Comparison of ENCODE assay signal across 8 cellular contexts in the genomic region with DNA sequence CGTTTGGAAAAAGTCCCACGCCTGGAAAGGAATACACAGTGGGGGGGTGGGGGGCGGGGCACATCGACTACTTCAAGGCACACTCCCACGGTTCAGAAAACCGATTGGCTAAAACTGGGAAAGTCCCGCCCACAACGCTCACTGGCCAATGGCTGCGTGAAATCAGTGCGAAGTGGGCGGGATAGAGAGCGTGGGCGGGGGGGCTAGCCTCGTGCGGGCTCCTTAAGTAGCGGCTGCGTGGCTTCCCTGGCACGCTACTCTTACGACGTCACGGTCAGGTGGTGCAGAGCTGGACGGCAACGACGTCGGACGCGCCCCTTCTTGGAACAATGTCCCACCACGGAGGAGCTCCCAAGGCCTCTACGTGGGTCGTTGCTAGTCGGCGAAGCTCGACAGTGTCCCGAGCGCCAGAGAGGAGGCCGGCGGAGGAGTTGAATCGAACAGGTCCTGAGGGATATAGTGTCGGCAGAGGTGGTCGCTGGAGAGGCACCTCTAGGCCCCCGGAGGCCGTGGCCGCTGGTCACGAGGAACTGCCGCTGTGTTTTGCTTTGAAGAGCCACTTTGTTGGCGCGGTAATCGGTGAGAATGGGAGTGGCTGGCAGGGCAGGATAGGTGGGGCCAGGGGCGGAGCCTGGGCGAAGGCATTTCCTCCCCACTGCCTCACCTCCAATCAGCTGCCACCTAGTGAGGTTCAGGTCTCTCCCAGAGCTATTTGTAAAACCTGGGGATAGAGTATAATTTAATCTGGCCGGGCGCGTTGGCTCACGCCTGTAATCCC. TPM values are rescaled to one million over a fixed set of nuclear protein-coding genes. Genes with fewer than 3 reads are reported as not detected.
DNase-seq lines count a peak whose midpoint lies in the region; ATAC-seq and TF ChIP-seq lines count a peak whose summit lies in the region.

DDX43 (plus strand) TSS at position 252 of the 778 bp plus-strand sequence; CDS start at position 330, 78 bp downstream.

- H3K4me3 ChIP-seq in DOHH2 (ENCODE audit: low read length), result peak within 1 kb of the TSS; percentile 76

- no peaks in the 10 kb centered on the region for H3K36me3 ChIP-seq in DOHH2 (ENCODE audit: control insufficient read depth, low read length)

- TF ChIP-seq CTCF in DOHH2 (IDR thresholded peaks at IDR 0.05; ENCODE audit: low read depth, low read length, poor library complexity, severe bottlenecking) (no peak), chondrocyte (IDR thresholded peaks at IDR 0.05) (no peak)

- peak; percentile 72 for DNase-seq in NCI-H2171 (lab: John Stamatoyannopoulos, UW)
- DNase-seq in activated naive CD8-positive, alpha-beta T cell treated with anti-CD3 and anti-CD28 coated beads, Interleukin-2, amount 50 U/mL, for 24 hours, result peak; percentile 34
- DNase-seq in left colon, result peak; percentile 44 to 54
- peak; percentile 13 for DNase-seq in stimulated activated naive CD4-positive, alpha-beta T cell treated with Interleukin-2 at 50 U/mL for 16 hours (lab: John Stamatoyannopoulos, UW)
- DNase-seq in NCI-H1105 treated with DMSO at 0.1 percent for 48 hours (lab: John Stamatoyannopoulos, UW), result no peak
- no peak for DNase-seq in chondrocyte (ENCODE audit: low spot score)
- no peak for DNase-seq in cortex of kidney (lab: John Stamatoyannopoulos, UW)

- H3K9me3 Mint-ChIP-seq in activated naive CD8-positive, alpha-beta T cell treated with anti-CD3 and anti-CD28 coated beads, Interleukin-2, amount 50 U/mL, for 24 hours, result no peaks in the 10 kb centered on the region
- H3K9me3 Mint-ChIP-seq in chondrocyte (ENCODE audit: low read depth), result no peaks in the 10 kb centered on the region

- no peaks in the 10 kb centered on the region for H3K79me2 ChIP-seq in DOHH2 (ENCODE audit: control insufficient read depth, low read length)

- H3K4me2 ChIP-seq in DOHH2 (ENCODE audit: low read length), result peak within 1 kb of the TSS; percentile 75

- H3K27ac Mint-ChIP-seq in activated naive CD8-positive, alpha-beta T cell treated with anti-CD3 and anti-CD28 coated beads, Interleukin-2, amount 50 U/mL, for 24 hours, result peak within 1 kb of the TSS; percentile 72
- no peak within 1 kb of the TSS for H3K27ac Mint-ChIP-seq in chondrocyte (ENCODE audit: unreplicated experiment)

- no peaks in the 10 kb centered on the region for H3F3A ChIP-seq in DOHH2 (ENCODE audit: control insufficient read depth, insufficient read depth)

- peak within 1 kb of the TSS; percentile 38; the same call in 1 of the 2 replicates for H3K27ac ChIP-seq in DOHH2 (ENCODE audit: low read depth, low read length)

- H3K4me1 ChIP-seq in DOHH2 (ENCODE audit: control insufficient read depth, low read length), result no peaks in the 10 kb centered on the region

- intact Hi-C loops in left colon (cut with DNase I, micrococcal nuclease), result no loop called here

- H3K27me3 ChIP-seq in DOHH2 (ENCODE audit: control insufficient read depth, low read length), result peaks cover 2% of the 10 kb centered on the region; the same call in 1 of the 2 replicates

- no peaks in the 10 kb centered on the region for H3K9me2 ChIP-seq in DOHH2 (replicated peaks; ENCODE audit: control insufficient read depth, low read length)

- peak; percentile 50 for ATAC-seq in activated naive CD8-positive, alpha-beta T cell treated with anti-CD3 and anti-CD28 coated beads, Interleukin-2, amount 50 U/mL, for 24 hours
- ATAC-seq in left colon, result no peak

- peaks cover 2% of the 10 kb centered on the region for H3K27me3 Mint-ChIP-seq in activated naive CD8-positive, alpha-beta T cell treated with anti-CD3 and anti-CD28 coated beads, Interleukin-2, amount 50 U/mL, for 24 hours
- H3K27me3 Mint-ChIP-seq in chondrocyte (ENCODE audit: low read depth), result no peaks in the 10 kb centered on the region

- peak within 1 kb of the TSS; percentile 61 for H3K4me3 Mint-ChIP-seq in activated naive CD8-positive, alpha-beta T cell treated with anti-CD3 and anti-CD28 coated beads, Interleukin-2, amount 50 U/mL, for 24 hours
- no peak within 1 kb of the TSS for H3K4me3 Mint-ChIP-seq in chondrocyte (ENCODE audit: unreplicated experiment)

- no peaks in the 10 kb centered on the region for H4K20me1 ChIP-seq in DOHH2 (ENCODE audit: control insufficient read depth, insufficient read depth, low read depth, low read length)

- H3K36me3 Mint-ChIP-seq in activated naive CD8-positive, alpha-beta T cell treated with anti-CD3 and anti-CD28 coated beads, Interleukin-2, amount 50 U/mL, for 24 hours (ENCODE audit: low read depth), result no peaks in the 10 kb centered on the region
- no peaks in the 10 kb centered on the region for H3K36me3 Mint-ChIP-seq in chondrocyte (ENCODE audit: low read depth)

- H3K9me3 ChIP-seq in DOHH2 (ENCODE audit: control insufficient read depth, insufficient read depth, low read length), result no peaks in the 10 kb centered on the region

- H3K4me1 Mint-ChIP-seq in activated naive CD8-positive, alpha-beta T cell treated with anti-CD3 and anti-CD28 coated beads, Interleukin-2, amount 50 U/mL, for 24 hours, result peaks cover 14% of the 10 kb centered on the region
- no peaks in the 10 kb centered on the region for H3K4me1 Mint-ChIP-seq in chondrocyte (ENCODE audit: low read depth)

RNA-seq across cellular contexts. Expression of gene DDX43, which starts in this region (rescaled TPM):
- under 1 TPM; 0.22 to 0.46 TPM for total RNA-seq in left colon
- not detected in 3 replicates for total RNA-seq in chondrocyte

Comparison
In these comparisons a context has a peak if more than half of its experiments do, and no peak if none do; other contexts are left out.
1. Peak in DNase-seq in left colon; RNA of the gene not detected or under 1 TPM.
2. DNase-seq: peak in NCI-H2171 (single experiment), activated naive CD8-positive, alpha-beta T cell treated with anti-CD3 and anti-CD28 coated beads, Interleukin-2, amount 50 U/mL, for 24 hours (single experiment) and stimulated activated naive CD4-positive, alpha-beta T cell treated with Interleukin-2 at 50 U/mL for 16 hours (single experiment); none in NCI-H1105 treated with DMSO at 0.1 percent for 48 hours (single experiment), chondrocyte (single experiment) and cortex of kidney (single experiment).